14 cellular contexts compared by ENCODE assay signal in genomic region chr14:55846852-55847471, GRCh38.
A peak's percentile ranks its signal among the peaks of the same experiment; 100 is the strongest.
DNase-seq lines count a peak whose midpoint lies in the region; ATAC-seq and TF ChIP-seq lines count a peak whose summit lies in the region.
"Had no signal": no experiment of that assay in that cellular context is flagged by ENCODE, and none has a peak within 500 bp of the region (broad histone marks: within the 10 kb centered on the region; RNA-seq: fewer than 3 reads in every experiment).

No MANE protein-coding gene starts in this region.

- H3K27ac ChIP-seq in fibroblast of lung (ENCODE audit: insufficient read depth, low read length) (no peak overlapping the region), neural progenitor cell (no peak overlapping the region)

- peak overlapping the region; percentile 38 for H3K27ac Mint-ChIP-seq in neural progenitor cell
- H3K27ac Mint-ChIP-seq: activated CD8-positive, alpha-beta T cell treated with anti-CD3 and anti-CD28 coated beads for 36 hours; activated naive CD8-positive, alpha-beta T cell; nephron had no signal

- H4K20me1 ChIP-seq in fibroblast of lung (ENCODE audit: control insufficient read depth, extremely low read depth, insufficient read depth, low read length) (no peaks in the 10 kb centered on the region), neural progenitor cell (ENCODE audit: low read depth) (no peaks in the 10 kb centered on the region)

- peaks cover 9% of the 10 kb centered on the region for H3K9me3 Mint-ChIP-seq in neural progenitor cell
- H3K9me3 Mint-ChIP-seq: activated CD8-positive, alpha-beta T cell treated with anti-CD3 and anti-CD28 coated beads for 36 hours had no signal

- peaks cover 9% of the 10 kb centered on the region for H3K27me3 Mint-ChIP-seq in neural progenitor cell (ENCODE audit: insufficient read depth, low read depth)
- H3K27me3 Mint-ChIP-seq: activated naive CD8-positive, alpha-beta T cell had no signal

- H3K4me2 ChIP-seq in fibroblast of lung (ENCODE audit: extremely low read depth, insufficient read depth, low read length) (no peak overlapping the region), neural progenitor cell (no peak overlapping the region)

- H3F3A ChIP-seq in neural progenitor cell (ENCODE audit: low read depth), result peaks cover 12% of the 10 kb centered on the region

- H3K9ac ChIP-seq in fibroblast of lung (ENCODE audit: insufficient read depth, low read length), result no peak overlapping the region
- no peak overlapping the region for H3K9ac ChIP-seq in neural progenitor cell

- no peaks in the 10 kb centered on the region for H3K36me3 ChIP-seq in fibroblast of lung (ENCODE audit: control insufficient read depth, insufficient read depth, low read length)
- no peaks in the 10 kb centered on the region for H3K36me3 ChIP-seq in neural progenitor cell

- H3K4me3 ChIP-seq in AG09309 (ENCODE audit: control insufficient read depth, low read depth, low read length) (no peak overlapping the region), fibroblast of lung (replicated peaks in 1 of 4; ENCODE audit: control extremely low read depth in 1 of 4, insufficient read depth in 1 of 4, low read depth in 3 of 4, low read length in 4 of 4) (no peak overlapping the region), neural progenitor cell (no peak overlapping the region)

- no peaks in the 10 kb centered on the region for H3K9me3 ChIP-seq in fibroblast of lung (ENCODE audit: control insufficient read depth, insufficient read depth, low read depth, low read length)
- no peaks in the 10 kb centered on the region for H3K9me3 ChIP-seq in neural progenitor cell (ENCODE audit: low read depth)

- no peaks in the 10 kb centered on the region for H3K79me2 ChIP-seq in fibroblast of lung (ENCODE audit: control insufficient read depth, insufficient read depth, low read length)
- H3K79me2 ChIP-seq in neural progenitor cell (ENCODE audit: low read depth), result no peaks in the 10 kb centered on the region

- no peak for ATAC-seq in GM19395 (IDR thresholded peaks at IDR 0.05; ENCODE audit: unreplicated experiment)

- TF ChIP-seq CTCF in AG09309 (IDR thresholded peaks at IDR 0.05; ENCODE audit: control insufficient read depth, insufficient read depth, low read depth, low read length, missing control alignments), result no peak
- no peak for TF ChIP-seq CTCF in fibroblast of lung (conservative IDR thresholded peaks at IDR 0.05 in 1 of 2, IDR thresholded peaks at IDR 0.05 in 1 of 2; ENCODE audit: low read depth in 1 of 2, low read length in 2 of 2)
- no peak for TF ChIP-seq CTCF in neural progenitor cell (IDR thresholded peaks at IDR 0.05)

- H3K27me3 ChIP-seq in fibroblast of lung (ENCODE audit: control insufficient read depth, insufficient read depth, low read length), result no peaks in the 10 kb centered on the region
- no peaks in the 10 kb centered on the region for H3K27me3 ChIP-seq in neural progenitor cell

- no peak overlapping the region for H2AFZ ChIP-seq in fibroblast of lung (ENCODE audit: low read length)
- H2AFZ ChIP-seq in neural progenitor cell (replicated peaks), result no peak overlapping the region

- DNase-seq in AG09309 (ENCODE audit: low read depth), result peak; percentile 40
- peak; percentile 39 for DNase-seq in LHCN-M2 (ENCODE audit: low read depth)
- DNase-seq in fibroblast of lung (ENCODE audit: low read depth in 2 of 2), result peak; percentile 50 to 63
- no peak for DNase-seq in neural progenitor cell (ENCODE audit: low spot score)
- no peak for DNase-seq in NCI-H748 (lab: John Stamatoyannopoulos, UW; ENCODE audit: unreplicated experiment)
- no peak for DNase-seq in NCI-H226
- DNase-seq in activated CD4-positive, alpha-beta T cell treated with anti-CD3 and anti-CD28 coated beads, Interleukin-2, amount 50 U/mL, for 1 hour, result no peak
- DNase-seq: effector memory CD4-positive, alpha-beta T cell; NCI-H82; stimulated activated CD4-positive, alpha-beta T cell treated with anti-CD3 and anti-CD28 coated beads, Interleukin-2, amount 100 ng/mL, for 24 hours had no signal

- H3K4me1 ChIP-seq in fibroblast of lung (ENCODE audit: control insufficient read depth, extremely low read depth, insufficient read depth, low read length) (peaks cover 10% of the 10 kb centered on the region), neural progenitor cell (peaks cover 6% of the 10 kb centered on the region)

- no peaks in the 10 kb centered on the region for H3K36me3 Mint-ChIP-seq in neural progenitor cell
- H3K36me3 Mint-ChIP-seq: activated naive CD8-positive, alpha-beta T cell had no signal

- peaks cover 15% of the 10 kb centered on the region for H3K4me1 Mint-ChIP-seq in neural progenitor cell
- H3K4me1 Mint-ChIP-seq: nephron had no signal

- H3K4me3 Mint-ChIP-seq in neural progenitor cell, result no peak overlapping the region
- H3K4me3 Mint-ChIP-seq: activated CD8-positive, alpha-beta T cell treated with anti-CD3 and anti-CD28 coated beads for 36 hours; activated naive CD8-positive, alpha-beta T cell; nephron had no signal

Comparison
In these comparisons a context has a peak if more than half of its experiments do, and no peak if none do; other contexts are left out.
1. DNase-seq: peak in AG09309 (single experiment), LHCN-M2 (single experiment) and fibroblast of lung (2 of 2); none in neural progenitor cell (single experiment), NCI-H748 (single experiment), NCI-H226 (single experiment) and activated CD4-positive, alpha-beta T cell treated with anti-CD3 and anti-CD28 coated beads, Interleukin-2, amount 50 U/mL, for 1 hour (single experiment).